9 cellular contexts compared by ENCODE assay signal in genomic region chr2:216606551-216607527, GRCh38. TPM values are rescaled to one million over a fixed set of nuclear protein-coding genes. Genes with fewer than 3 reads are reported as not detected.
DNase-seq lines count a peak whose midpoint lies in the region; ATAC-seq and TF ChIP-seq lines count a peak whose summit lies in the region.
"Had no signal": no experiment of that assay in that cellular context is flagged by ENCODE, and none has a peak within 500 bp of the region (broad histone marks: within the 10 kb centered on the region; RNA-seq: fewer than 3 reads in every experiment).

No MANE protein-coding gene starts in this region.

- TF ChIP-seq CTCF in tibial artery (IDR thresholded peaks at IDR 0.05) (no peak), body of pancreas (IDR thresholded peaks at IDR 0.05) (no peak)

- no peak for TF ChIP-seq POLR2A in body of pancreas (IDR thresholded peaks at IDR 0.05)

- WGBS in body of pancreas, 2 donors = 59 to 65% methylated on average over 30 of the region's 30 CpGs

- H3K9me3 ChIP-seq in tibial artery = no peaks in the 10 kb centered on the region
- H3K9me3 ChIP-seq in body of pancreas = no peaks in the 10 kb centered on the region

- intact Hi-C loops in tibial artery (cut with DNase I; ENCODE audit: low total_unique reads) (no loop called here), body of pancreas (cut with DNase I) (no loop called here)

- peak; percentile 97 for ATAC-seq in GM21576 (IDR thresholded peaks at IDR 0.05; ENCODE audit: unreplicated experiment)
- ATAC-seq in body of pancreas = no peak

- H3K36me3 ChIP-seq in tibial artery = no peaks in the 10 kb centered on the region
- H3K36me3 ChIP-seq in body of pancreas (replicated peaks in 1 of 2; ENCODE audit: insufficient read depth in 1 of 2, low read depth in 2 of 2) = no peaks in the 10 kb centered on the region
- H3K36me3 ChIP-seq: cardiac muscle cell had no signal

- no peaks in the 10 kb centered on the region for H3K4me1 ChIP-seq in tibial artery
- peaks cover 13% of the 10 kb centered on the region for H3K4me1 ChIP-seq in body of pancreas

- peak; percentile 27 for DNase-seq in ELF-1 (ENCODE audit: low read depth, low spot score)
- peak; percentile 74 for DNase-seq in NCI-H1105 (lab: John Stamatoyannopoulos, UW)
- peak; percentile 28 for DNase-seq in activated T-cell treated with anti-CD3 and anti-CD28 coated beads for 4 hours
- DNase-seq in retina = peak; percentile 70
- DNase-seq in effector CD4-positive, alpha-beta T cell = no peak
- DNase-seq in tibial artery = no peak
- no peak for DNase-seq in body of pancreas

- peaks cover 0 to 3% of the 10 kb centered on the region in 2 donors for H3K27me3 ChIP-seq in tibial artery
- H3K27me3 ChIP-seq in body of pancreas = no peaks in the 10 kb centered on the region
- H3K27me3 ChIP-seq: cardiac muscle cell had no signal

- H3K4me3 ChIP-seq in tibial artery (no peak overlapping the region), body of pancreas (no peak overlapping the region)
- H3K4me3 ChIP-seq: cardiac muscle cell had no signal

- H3K27ac ChIP-seq in tibial artery = no peak overlapping the region
- H3K27ac ChIP-seq in body of pancreas = no peak overlapping the region
- H3K27ac ChIP-seq: cardiac muscle cell had no signal

RNA-seq across cellular contexts. Expression of gene IGFBP2, which starts 26.4 kb away (rescaled TPM):
- 100 to 1,000 TPM; 129 to 170 TPM for total RNA-seq in body of pancreas

Comparison
In these comparisons a context has a peak if more than half of its experiments do, and no peak if none do; other contexts are left out.
1. DNase-seq: peak in ELF-1 (single experiment), NCI-H1105 (single experiment), activated T-cell treated with anti-CD3 and anti-CD28 coated beads for 4 hours (single experiment) and retina (single experiment); none in effector CD4-positive, alpha-beta T cell (single experiment), tibial artery (0 of 2) and body of pancreas (0 of 4).